In genomic region chr5:138011991-138012390, GRCh38 we compare ENCODE assay signal across 11 cellular contexts.
"Had no signal": no experiment of that assay in that cellular context is flagged by ENCODE, and none has a peak within 500 bp of the region (broad histone marks: within the 10 kb centered on the region; RNA-seq: fewer than 3 reads in every experiment).

No MANE protein-coding gene starts in this region.

- H3K9me3 ChIP-seq: upper lobe of left lung had no signal

- H3K4me2 ChIP-seq: hepatocyte had no signal

- ATAC-seq: WTC11 had no signal

- H3K27me3 ChIP-seq: hepatocyte, upper lobe of left lung had no signal

- H2AFZ ChIP-seq: hepatocyte had no signal

- H3K27ac ChIP-seq: hepatocyte, upper lobe of left lung had no signal

- H3K4me3 ChIP-seq: hepatocyte, upper lobe of left lung had no signal

- DNase-seq: activated CD4-positive, alpha-beta T cell treated with anti-CD3 and anti-CD28 coated beads, Interleukin-2, amount 10 ng/mL, durations not matched to agents 24 days and 14 days; activated naive CD4-positive, alpha-beta T cell treated with anti-CD3 and anti-CD28 coated beads for 36 hours; effector CD4-positive, alpha-beta T cell; kidney glomerular epithelial cell; stimulated activated CD4-positive, alpha-beta T cell treated with anti-CD3 and anti-CD28 coated beads, Interleukin-2, amount 100 ng/mL, for 48 hours; stimulated activated CD8-positive, alpha-beta memory T cell treated with anti-CD3 and anti-CD28 coated beads, Interleukin-4, amount 100 ng/mL, for 48 hours had no signal

- H3K4me1 ChIP-seq: upper lobe of left lung had no signal

- FAIRE-seq: astrocyte, colon had no signal
